In the genomic region with DNA sequence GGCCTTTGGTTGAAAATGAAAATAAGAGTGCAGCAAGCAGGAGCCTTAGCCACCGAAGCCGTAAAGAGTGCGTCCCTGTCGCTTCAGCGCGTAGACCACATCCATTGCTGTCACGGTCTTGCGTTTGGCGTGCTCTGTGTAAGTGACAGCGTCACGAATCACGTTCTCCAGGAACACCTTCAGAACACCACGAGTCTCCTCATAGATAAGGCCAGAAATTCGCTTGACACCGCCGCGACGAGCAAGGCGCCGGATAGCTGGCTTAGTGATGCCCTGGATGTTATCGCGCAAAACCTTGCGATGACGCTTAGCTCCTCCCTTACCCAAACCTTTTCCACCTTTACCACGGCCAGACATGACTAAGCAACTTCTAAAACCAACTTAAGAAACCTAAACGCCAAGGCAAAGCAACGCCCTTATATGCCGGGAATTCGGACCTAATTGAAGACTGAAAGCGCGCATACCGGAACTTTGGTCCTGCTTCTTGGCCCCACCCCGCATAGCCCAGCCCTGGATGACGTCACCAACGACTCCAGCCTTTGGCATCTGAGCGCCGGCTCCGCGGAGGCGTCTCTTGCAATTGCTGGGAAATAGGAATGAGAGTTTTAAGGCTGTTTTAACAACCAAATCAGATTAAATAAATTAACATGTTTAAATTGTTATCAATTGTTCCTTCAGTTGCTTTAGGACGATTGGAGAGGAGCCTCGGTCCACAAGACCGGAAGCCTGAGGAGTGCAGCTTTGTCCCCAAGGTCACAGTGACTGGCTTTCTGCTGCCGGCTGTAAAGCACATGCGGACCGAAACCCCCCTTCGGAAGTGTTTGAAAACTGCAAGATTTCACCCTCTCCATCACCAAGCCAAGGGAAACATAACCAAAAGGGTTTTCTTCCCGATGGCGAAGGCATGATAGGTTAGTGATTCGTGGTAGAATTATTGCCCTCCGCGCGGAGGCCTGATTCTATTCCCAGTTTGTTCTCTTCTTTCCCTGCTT, we compare ENCODE assay signal across 8 cellular contexts.
DNase-seq lines count a peak whose midpoint lies in the region; ATAC-seq and TF ChIP-seq lines count a peak whose summit lies in the region.

No MANE protein-coding gene starts in this region.

- peaks cover 0 to 14% of the 10 kb centered on the region in 2 donors for H3K9me3 Mint-ChIP-seq in stimulated activated naive CD8-positive, alpha-beta T cell treated with anti-CD3 and anti-CD28 coated beads, Interleukin-15, amount 100 ng/mL, for 72 hours

- H3K27ac ChIP-seq in neural cell (ENCODE audit: low read length) = peak overlapping the region; percentile 87

- peak; percentile 12 for TF ChIP-seq RAD21 in neural cell (conservative IDR thresholded peaks at IDR 0.05)

- H3F3A ChIP-seq in neural cell (ENCODE audit: insufficient read depth, low read length, poor library complexity, severe bottlenecking) = peaks cover 16% of the 10 kb centered on the region

- peak overlapping the region; percentile 51 for H2AFZ ChIP-seq in neural cell (ENCODE audit: low read depth, low read length)

- H3K4me1 ChIP-seq in ES-I3 (ENCODE audit: insufficient read depth, low read length) = no peaks in the 10 kb centered on the region
- peaks cover 6% of the 10 kb centered on the region for H3K4me1 ChIP-seq in HAP-1

- peak overlapping the region; percentile 94 to 100 for H3K27ac Mint-ChIP-seq in stimulated activated naive CD8-positive, alpha-beta T cell treated with anti-CD3 and anti-CD28 coated beads, Interleukin-15, amount 100 ng/mL, for 72 hours

- in situ Hi-C loops in HAP-1 (cut with MboI; ENCODE audit: low sequenced_read_pairs) = no loop called here

- peak; percentile 91 for ATAC-seq in stimulated activated naive CD8-positive, alpha-beta T cell treated with anti-CD3 and anti-CD28 coated beads, Interleukin-15, amount 100 ng/mL, for 72 hours

- H3K27me3 ChIP-seq in HAP-1 (ENCODE audit: low read depth) = no peaks in the 10 kb centered on the region
- H3K27me3 ChIP-seq in MG63 = no peaks in the 10 kb centered on the region
- H3K27me3 ChIP-seq in neural cell (ENCODE audit: insufficient read depth, low read depth, low read length) = no peaks in the 10 kb centered on the region

- no peaks in the 10 kb centered on the region for H3K9me2 ChIP-seq in neural cell (ENCODE audit: insufficient read depth, low read length)

- TF ChIP-seq CTCF in fibroblast of villous mesenchyme (IDR thresholded peaks at IDR 0.05; ENCODE audit: insufficient read depth, low read depth, low read length) (no peak), neural cell (IDR thresholded peaks at IDR 0.05; ENCODE audit: poor library complexity, severe bottlenecking) (no peak)

- no peaks in the 10 kb centered on the region for H4K20me1 ChIP-seq in neural cell (ENCODE audit: insufficient read depth)

- peak; percentile 91 to 98 for DNase-seq in HAP-1 (ENCODE audit: low spot score in 2 of 2)
- peak; percentile 94 for DNase-seq in MG63
- DNase-seq in SHP77 treated with DMSO at 0.1 percent for 48 hours (lab: John Stamatoyannopoulos, UW) = peak; percentile 96
- peak; percentile 93 for DNase-seq in activated gamma-delta T cell treated with Interleukin-2 at 50 U/mL for 16 hours
- peak; percentile 99 for DNase-seq in fibroblast of villous mesenchyme (ENCODE audit: low read depth)
- DNase-seq in stimulated activated naive CD8-positive, alpha-beta T cell treated with anti-CD3 and anti-CD28 coated beads, Interleukin-15, amount 100 ng/mL, for 72 hours = peak; percentile 95 to 97

- H3K9ac ChIP-seq in ES-I3 (ENCODE audit: low read depth, low read length) (peak overlapping the region; percentile 92), neural cell (ENCODE audit: low read length) (peak overlapping the region; percentile 72)

- no peaks in the 10 kb centered on the region for H3K27me3 Mint-ChIP-seq in stimulated activated naive CD8-positive, alpha-beta T cell treated with anti-CD3 and anti-CD28 coated beads, Interleukin-15, amount 100 ng/mL, for 72 hours

- peak overlapping the region; percentile 45 for H3K4me3 ChIP-seq in HAP-1
- peak overlapping the region; percentile 68 for H3K4me3 ChIP-seq in MG63
- peak overlapping the region; percentile 91 for H3K4me3 ChIP-seq in fibroblast of villous mesenchyme (ENCODE audit: low read depth, low read length)
- H3K4me3 ChIP-seq in neural cell (ENCODE audit: low read length) = peak overlapping the region; percentile 80

- H3K4me2 ChIP-seq in neural cell (ENCODE audit: low read length) = peak overlapping the region; percentile 76

- peak overlapping the region; percentile 82 to 91 for H3K4me3 Mint-ChIP-seq in stimulated activated naive CD8-positive, alpha-beta T cell treated with anti-CD3 and anti-CD28 coated beads, Interleukin-15, amount 100 ng/mL, for 72 hours

- peaks cover 33% of the 10 kb centered on the region for H3K4me1 Mint-ChIP-seq in stimulated activated naive CD8-positive, alpha-beta T cell treated with anti-CD3 and anti-CD28 coated beads, Interleukin-15, amount 100 ng/mL, for 72 hours

- H3K79me2 ChIP-seq in neural cell (replicated peaks; ENCODE audit: insufficient read depth, low read length) = no peaks in the 10 kb centered on the region

- H3K36me3 ChIP-seq in ES-I3 (ENCODE audit: insufficient read depth, low read length) (no peaks in the 10 kb centered on the region), HAP-1 (replicated peaks) (no peaks in the 10 kb centered on the region), MG63 (no peaks in the 10 kb centered on the region), neural cell (ENCODE audit: insufficient read depth, low read length) (no peaks in the 10 kb centered on the region)

- H3K9me3 ChIP-seq in ES-I3 (ENCODE audit: control insufficient read depth, insufficient read depth, low read length) (no peaks in the 10 kb centered on the region), HAP-1 (no peaks in the 10 kb centered on the region), MG63 (peaks cover 9% of the 10 kb centered on the region; the same call in 1 of the 2 replicates), neural cell (ENCODE audit: low read length) (no peaks in the 10 kb centered on the region)

- TF ChIP-seq EP300 in neural cell (conservative IDR thresholded peaks at IDR 0.05; ENCODE audit: poor library complexity, severe bottlenecking) = peak; percentile 46

TF ChIP-seq in neural cell, 6 proteins besides CTCF, POLR2A, EP300 and RAD21:
- peak; percentile 17 for TF ChIP-seq TAF1 (IDR thresholded peaks at IDR 0.05; ENCODE audit: low read depth)
- no peak for TF ChIP-seq SMC3 (conservative IDR thresholded peaks at IDR 0.05; ENCODE audit: poor library complexity)
- no peak for TF ChIP-seq EZH2 (IDR thresholded peaks at IDR 0.05; ENCODE audit: borderline replicate concordance, insufficient read depth, low read length, poor library complexity, severe bottlenecking)
- TF ChIP-seq POLR2AphosphoS5 (IDR thresholded peaks at IDR 0.05) = peak; percentile 68
- peak; percentile 67 for TF ChIP-seq MXI1 (conservative IDR thresholded peaks at IDR 0.05; ENCODE audit: poor library complexity, severe bottlenecking)
- TF ChIP-seq, protein P1, sequence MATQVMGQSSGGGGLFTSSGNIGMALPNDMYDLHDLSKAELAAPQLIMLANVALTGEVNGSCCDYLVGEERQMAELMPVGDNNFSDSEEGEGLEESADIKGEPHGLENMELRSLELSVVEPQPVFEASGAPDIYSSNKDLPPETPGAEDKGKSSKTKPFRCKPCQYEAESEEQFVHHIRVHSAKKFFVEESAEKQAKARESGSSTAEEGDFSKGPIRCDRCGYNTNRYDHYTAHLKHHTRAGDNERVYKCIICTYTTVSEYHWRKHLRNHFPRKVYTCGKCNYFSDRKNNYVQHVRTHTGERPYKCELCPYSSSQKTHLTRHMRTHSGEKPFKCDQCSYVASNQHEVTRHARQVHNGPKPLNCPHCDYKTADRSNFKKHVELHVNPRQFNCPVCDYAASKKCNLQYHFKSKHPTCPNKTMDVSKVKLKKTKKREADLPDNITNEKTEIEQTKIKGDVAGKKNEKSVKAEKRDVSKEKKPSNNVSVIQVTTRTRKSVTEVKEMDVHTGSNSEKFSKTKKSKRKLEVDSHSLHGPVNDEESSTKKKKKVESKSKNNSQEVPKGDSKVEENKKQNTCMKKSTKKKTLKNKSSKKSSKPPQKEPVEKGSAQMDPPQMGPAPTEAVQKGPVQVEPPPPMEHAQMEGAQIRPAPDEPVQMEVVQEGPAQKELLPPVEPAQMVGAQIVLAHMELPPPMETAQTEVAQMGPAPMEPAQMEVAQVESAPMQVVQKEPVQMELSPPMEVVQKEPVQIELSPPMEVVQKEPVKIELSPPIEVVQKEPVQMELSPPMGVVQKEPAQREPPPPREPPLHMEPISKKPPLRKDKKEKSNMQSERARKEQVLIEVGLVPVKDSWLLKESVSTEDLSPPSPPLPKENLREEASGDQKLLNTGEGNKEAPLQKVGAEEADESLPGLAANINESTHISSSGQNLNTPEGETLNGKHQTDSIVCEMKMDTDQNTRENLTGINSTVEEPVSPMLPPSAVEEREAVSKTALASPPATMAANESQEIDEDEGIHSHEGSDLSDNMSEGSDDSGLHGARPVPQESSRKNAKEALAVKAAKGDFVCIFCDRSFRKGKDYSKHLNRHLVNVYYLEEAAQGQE (IDR thresholded peaks at IDR 0.05; ENCODE audit: borderline replicate concordance) = peak; percentile 65

Comparison
In these comparisons a context has a peak if more than half of its experiments do, and no peak if none do; other contexts are left out.
1. Peak in every context shown above with its lines: DNase-seq, ATAC-seq, H3K4me3 ChIP-seq and H3K27ac ChIP-seq.